Comparison of ENCODE assay signal across 14 cellular contexts in the genomic region with DNA sequence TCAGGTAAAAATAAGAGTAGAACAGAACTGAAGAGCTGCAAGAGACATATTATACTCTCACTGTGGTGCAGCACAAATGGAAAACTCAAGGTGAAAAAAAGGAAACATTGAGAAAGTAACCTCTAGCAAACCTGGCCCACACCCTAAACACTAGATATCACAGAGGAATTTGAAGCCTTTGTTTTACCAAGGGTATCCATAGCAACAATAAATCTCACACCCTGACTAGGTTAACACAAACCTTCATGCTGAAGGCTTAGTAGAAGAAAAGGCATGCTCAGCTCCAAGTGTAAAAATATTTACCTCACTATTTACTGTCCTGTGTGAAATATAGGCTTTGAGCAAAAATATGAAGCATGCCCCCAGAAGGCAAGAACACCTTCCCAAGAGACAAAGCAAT.
DNase-seq lines count a peak whose midpoint lies in the region; ATAC-seq, FAIRE-seq and TF ChIP-seq lines count a peak whose summit lies in the region.
"Had no signal": no experiment of that assay in that cellular context is flagged by ENCODE, and none has a peak within 500 bp of the region (broad histone marks: within the 10 kb centered on the region; RNA-seq: fewer than 3 reads in every experiment).

No MANE protein-coding gene starts in this region.

- H3K4me3 ChIP-seq in WERI-Rb-1 (ENCODE audit: low read depth, low read length), result no peak overlapping the region
- H3K4me3 ChIP-seq in small intestine (ENCODE audit: low read depth in 1 of 2, low read length in 2 of 2), result no peak overlapping the region
- no peak overlapping the region for H3K4me3 ChIP-seq in gastroesophageal sphincter
- H3K4me3 ChIP-seq: BLaER1 treated with 17β-estradiol and CSF1 and Interleukin-3, amounts not matched to agents 10 nM and 100 nM; GM23338 had no signal

- peaks cover 3% of the 10 kb centered on the region for H3K9me3 Mint-ChIP-seq in Calu3 (ENCODE audit: low read depth, unreplicated experiment)

- H3K27me3 ChIP-seq in WERI-Rb-1 (ENCODE audit: insufficient read depth, low read depth, severe bottlenecking) (no peaks in the 10 kb centered on the region), small intestine (ENCODE audit: control insufficient read depth in 2 of 2, insufficient read depth in 2 of 2, low read length in 2 of 2) (no peaks in the 10 kb centered on the region), gastroesophageal sphincter (no peaks in the 10 kb centered on the region)
- H3K27me3 ChIP-seq: BLaER1 treated with 17β-estradiol and CSF1 and Interleukin-3, amounts not matched to agents 10 nM and 100 nM had no signal

- no peak for DNase-seq in Calu3
- DNase-seq in WERI-Rb-1, result no peak
- DNase-seq in kidney tubule cell (ENCODE audit: low spot score), result peak; percentile 1
- peak; percentile 20 for DNase-seq in small intestine
- DNase-seq in GM19238 (ENCODE audit: insufficient read length, low spot score), result no peak
- DNase-seq: 8988T; ACHN; CD4-positive, CD25-positive, alpha-beta regulatory T cell; DMS 273 treated with DMSO at 0.1 percent for 48 hours; H7 had no signal

- H3K4me1 ChIP-seq in small intestine (ENCODE audit: control insufficient read depth in 2 of 2, insufficient read depth in 1 of 2, low read depth in 1 of 2, low read length in 1 of 2) (no peaks in the 10 kb centered on the region), gastroesophageal sphincter (no peaks in the 10 kb centered on the region)
- H3K4me1 ChIP-seq: BLaER1 treated with 17β-estradiol and CSF1 and Interleukin-3, amounts not matched to agents 10 nM and 100 nM had no signal

- H3K27ac ChIP-seq in WERI-Rb-1 (peak overlapping the region; percentile 79), small intestine (ENCODE audit: low read depth in 1 of 2, low read length in 1 of 2) (no peak overlapping the region), gastroesophageal sphincter (no peak overlapping the region)
- H3K27ac ChIP-seq: BLaER1 treated with 17β-estradiol and CSF1 and Interleukin-3, amounts not matched to agents 10 nM and 100 nM had no signal

- TF ChIP-seq EP300 in gastroesophageal sphincter (IDR thresholded peaks at IDR 0.05), result no peak

- H3K4me3 Mint-ChIP-seq in Calu3 (ENCODE audit: low read depth, unreplicated experiment), result no peak overlapping the region
- H3K4me3 Mint-ChIP-seq: CD4-positive, CD25-positive, alpha-beta regulatory T cell; GM23338 had no signal

- no peaks in the 10 kb centered on the region for H3K27me3 Mint-ChIP-seq in Calu3 (ENCODE audit: unreplicated experiment)
- H3K27me3 Mint-ChIP-seq: CD4-positive, CD25-positive, alpha-beta regulatory T cell had no signal

- TF ChIP-seq POLR2A in gastroesophageal sphincter (IDR thresholded peaks at IDR 0.05), result no peak

- H3K9me3 ChIP-seq in WERI-Rb-1 (ENCODE audit: severe bottlenecking) (peaks cover 3% of the 10 kb centered on the region), small intestine (ENCODE audit: control insufficient read depth, low read depth) (no peaks in the 10 kb centered on the region), gastroesophageal sphincter (no peaks in the 10 kb centered on the region)

- BruUV-seq in Calu3 (replicated peaks; lab: Mats Ljungman, UMichigan), result no TSS peak

- H3K27ac Mint-ChIP-seq in Calu3 (ENCODE audit: unreplicated experiment), result peak overlapping the region; percentile 13
- H3K27ac Mint-ChIP-seq: CD4-positive, CD25-positive, alpha-beta regulatory T cell; GM23338 had no signal

- no peaks in the 10 kb centered on the region for H3K36me3 ChIP-seq in WERI-Rb-1
- H3K36me3 ChIP-seq in small intestine (ENCODE audit: control insufficient read depth in 2 of 2, insufficient read depth in 2 of 2, low read length in 2 of 2), result no peaks in the 10 kb centered on the region
- no peaks in the 10 kb centered on the region for H3K36me3 ChIP-seq in gastroesophageal sphincter
- H3K36me3 ChIP-seq: BLaER1 treated with 17β-estradiol and CSF1 and Interleukin-3, amounts not matched to agents 10 nM and 100 nM had no signal

- CTCF ChIA-PET in Calu3 (lab: Charles Lee), result no interaction called here

- H3K4me1 Mint-ChIP-seq in Calu3 (ENCODE audit: low read depth, unreplicated experiment), result peaks cover 30% of the 10 kb centered on the region
- H3K4me1 Mint-ChIP-seq: CD4-positive, CD25-positive, alpha-beta regulatory T cell; GM23338 had no signal

- FAIRE-seq in small intestine (lab: Jason Lieb, UNC), result no peak

- no peak for TF ChIP-seq CTCF in Calu3 (IDR thresholded peaks at IDR 0.05; ENCODE audit: unreplicated experiment)
- TF ChIP-seq CTCF in WERI-Rb-1 (IDR thresholded peaks at IDR 0.05; ENCODE audit: low read depth, low read length), result no peak
- TF ChIP-seq CTCF in gastroesophageal sphincter (IDR thresholded peaks at IDR 0.05), result no peak

- intact Hi-C loops in Calu3 (cut with micrococcal nuclease; ENCODE audit: unreplicated experiment), result no loop called here

- no peaks in the 10 kb centered on the region for H3K36me3 Mint-ChIP-seq in Calu3 (ENCODE audit: insufficient read depth, unreplicated experiment)
- H3K36me3 Mint-ChIP-seq: CD4-positive, CD25-positive, alpha-beta regulatory T cell had no signal

- ATAC-seq in gastroesophageal sphincter (no peak), GM21619 (IDR thresholded peaks at IDR 0.05; ENCODE audit: unreplicated experiment) (no peak)
- ATAC-seq: GM23338 had no signal

Comparison
In these comparisons a context has a peak if more than half of its experiments do, and no peak if none do; other contexts are left out.
1. DNase-seq: peak in kidney tubule cell (single experiment) and small intestine (single experiment); none in Calu3 (single experiment), WERI-Rb-1 (single experiment) and GM19238 (single experiment).